Comparison of ENCODE assay signal across 1 cellular context in the genomic region with DNA sequence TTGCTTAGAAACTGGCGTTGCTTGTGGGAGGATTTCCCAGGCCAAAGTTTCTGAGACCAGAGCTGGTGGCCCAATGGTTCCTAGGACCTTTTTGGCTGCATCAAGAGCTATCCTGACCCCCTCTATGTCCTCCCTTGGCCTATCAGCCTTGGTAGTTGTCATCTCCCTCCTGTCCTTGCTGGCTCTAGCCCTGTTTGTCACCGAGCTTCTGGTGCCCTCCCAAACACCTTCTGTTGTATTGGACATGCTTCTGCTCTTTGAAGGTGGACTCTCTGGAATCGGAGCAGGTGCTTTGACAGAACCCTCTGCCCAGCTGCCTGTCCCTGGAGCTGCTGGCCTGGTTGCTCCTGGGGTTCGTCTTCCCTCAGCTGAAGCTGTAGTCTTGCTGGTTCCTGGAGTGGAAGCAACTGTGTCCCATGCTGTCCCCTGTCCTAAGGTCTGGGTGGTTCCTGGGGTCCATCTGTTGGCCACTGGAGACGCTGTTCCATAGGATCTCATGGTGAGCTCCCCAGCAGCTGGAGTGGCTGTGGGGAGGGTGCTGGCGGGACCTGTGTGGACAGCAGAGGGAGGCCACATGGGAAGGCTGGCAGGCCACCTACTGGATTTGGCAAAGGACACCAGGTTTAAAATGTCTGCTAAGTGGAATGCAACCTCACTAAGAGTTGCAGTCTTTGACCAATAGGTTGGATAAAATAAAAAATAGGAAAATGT.
TF ChIP-seq lines count a peak whose summit lies in the region.

No MANE protein-coding gene starts in this region.

TF ChIP-seq in HCT116, 20 proteins besides CTCF, POLR2A, EP300 and RAD21:
- TF ChIP-seq CBX3 (IDR thresholded peaks at IDR 0.05; ENCODE audit: low read depth) (no peak), TCF7L2 (IDR thresholded peaks at IDR 0.05; ENCODE audit: borderline replicate concordance, extremely low read depth, insufficient read depth, insufficient read length) (no peak), EGR1 (IDR thresholded peaks at IDR 0.05; ENCODE audit: low read depth) (no peak), JUND (IDR thresholded peaks at IDR 0.05) (no peak), FOSL1 (IDR thresholded peaks at IDR 0.05; ENCODE audit: low read depth) (no peak), ZFX (IDR thresholded peaks at IDR 0.05) (no peak), POLR2AphosphoS5 (IDR thresholded peaks at IDR 0.05; ENCODE audit: low read depth, low read length) (no peak)
- TF ChIP-seq, protein P1, sequence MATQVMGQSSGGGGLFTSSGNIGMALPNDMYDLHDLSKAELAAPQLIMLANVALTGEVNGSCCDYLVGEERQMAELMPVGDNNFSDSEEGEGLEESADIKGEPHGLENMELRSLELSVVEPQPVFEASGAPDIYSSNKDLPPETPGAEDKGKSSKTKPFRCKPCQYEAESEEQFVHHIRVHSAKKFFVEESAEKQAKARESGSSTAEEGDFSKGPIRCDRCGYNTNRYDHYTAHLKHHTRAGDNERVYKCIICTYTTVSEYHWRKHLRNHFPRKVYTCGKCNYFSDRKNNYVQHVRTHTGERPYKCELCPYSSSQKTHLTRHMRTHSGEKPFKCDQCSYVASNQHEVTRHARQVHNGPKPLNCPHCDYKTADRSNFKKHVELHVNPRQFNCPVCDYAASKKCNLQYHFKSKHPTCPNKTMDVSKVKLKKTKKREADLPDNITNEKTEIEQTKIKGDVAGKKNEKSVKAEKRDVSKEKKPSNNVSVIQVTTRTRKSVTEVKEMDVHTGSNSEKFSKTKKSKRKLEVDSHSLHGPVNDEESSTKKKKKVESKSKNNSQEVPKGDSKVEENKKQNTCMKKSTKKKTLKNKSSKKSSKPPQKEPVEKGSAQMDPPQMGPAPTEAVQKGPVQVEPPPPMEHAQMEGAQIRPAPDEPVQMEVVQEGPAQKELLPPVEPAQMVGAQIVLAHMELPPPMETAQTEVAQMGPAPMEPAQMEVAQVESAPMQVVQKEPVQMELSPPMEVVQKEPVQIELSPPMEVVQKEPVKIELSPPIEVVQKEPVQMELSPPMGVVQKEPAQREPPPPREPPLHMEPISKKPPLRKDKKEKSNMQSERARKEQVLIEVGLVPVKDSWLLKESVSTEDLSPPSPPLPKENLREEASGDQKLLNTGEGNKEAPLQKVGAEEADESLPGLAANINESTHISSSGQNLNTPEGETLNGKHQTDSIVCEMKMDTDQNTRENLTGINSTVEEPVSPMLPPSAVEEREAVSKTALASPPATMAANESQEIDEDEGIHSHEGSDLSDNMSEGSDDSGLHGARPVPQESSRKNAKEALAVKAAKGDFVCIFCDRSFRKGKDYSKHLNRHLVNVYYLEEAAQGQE (IDR thresholded peaks at IDR 0.05; ENCODE audit: low read depth): no peak
- TF ChIP-seq, protein P2, sequence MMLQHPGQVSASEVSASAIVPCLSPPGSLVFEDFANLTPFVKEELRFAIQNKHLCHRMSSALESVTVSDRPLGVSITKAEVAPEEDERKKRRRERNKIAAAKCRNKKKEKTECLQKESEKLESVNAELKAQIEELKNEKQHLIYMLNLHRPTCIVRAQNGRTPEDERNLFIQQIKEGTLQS (IDR thresholded peaks at IDR 0.05): no peak
- TF ChIP-seq, protein P3, sequence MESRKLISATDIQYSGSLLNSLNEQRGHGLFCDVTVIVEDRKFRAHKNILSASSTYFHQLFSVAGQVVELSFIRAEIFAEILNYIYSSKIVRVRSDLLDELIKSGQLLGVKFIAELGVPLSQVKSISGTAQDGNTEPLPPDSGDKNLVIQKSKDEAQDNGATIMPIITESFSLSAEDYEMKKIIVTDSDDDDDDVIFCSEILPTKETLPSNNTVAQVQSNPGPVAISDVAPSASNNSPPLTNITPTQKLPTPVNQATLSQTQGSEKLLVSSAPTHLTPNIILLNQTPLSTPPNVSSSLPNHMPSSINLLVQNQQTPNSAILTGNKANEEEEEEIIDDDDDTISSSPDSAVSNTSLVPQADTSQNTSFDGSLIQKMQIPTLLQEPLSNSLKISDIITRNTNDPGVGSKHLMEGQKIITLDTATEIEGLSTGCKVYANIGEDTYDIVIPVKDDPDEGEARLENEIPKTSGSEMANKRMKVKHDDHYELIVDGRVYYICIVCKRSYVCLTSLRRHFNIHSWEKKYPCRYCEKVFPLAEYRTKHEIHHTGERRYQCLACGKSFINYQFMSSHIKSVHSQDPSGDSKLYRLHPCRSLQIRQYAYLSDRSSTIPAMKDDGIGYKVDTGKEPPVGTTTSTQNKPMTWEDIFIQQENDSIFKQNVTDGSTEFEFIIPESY (IDR thresholded peaks at IDR 0.05; ENCODE audit: extremely low read depth, insufficient replicate concordance, low read length): no peak
TF ChIP-seq in HCT116: peak in this region for 0.
